In genomic region chr17:17168401-17168800, GRCh38 we compare ENCODE assay signal across 29 cellular contexts. TPM values are rescaled to one million over a fixed set of nuclear protein-coding genes. Genes with fewer than 3 reads are reported as not detected.
DNase-seq lines count a peak whose midpoint lies in the region; ATAC-seq and TF ChIP-seq lines count a peak whose summit lies in the region.
"Had no signal": no experiment of that assay in that cellular context is flagged by ENCODE, and none has a peak within 500 bp of the region (broad histone marks: within the 10 kb centered on the region; RNA-seq: fewer than 3 reads in every experiment).

No MANE protein-coding gene starts in this region.

- BruUV-seq in PC-3 (replicated peaks; lab: Mats Ljungman, UMichigan), result no TSS peak

- ATAC-seq in right cardiac atrium (no peak), Right ventricle myocardium superior (ENCODE audit: poor library complexity) (no peak), PC-3 (peak; percentile 16; the same call in 1 of the 2 replicates)
- ATAC-seq: GM12878, left colon, right lobe of liver had no signal

- no peaks in the 10 kb centered on the region for H3K9me3 ChIP-seq in right cardiac atrium (ENCODE audit: control insufficient read depth, low read length)
- H3K9me3 ChIP-seq in PC-3 (ENCODE audit: low read length), result no peaks in the 10 kb centered on the region
- H3K9me3 ChIP-seq: HAP-1, neutrophil, right lobe of liver, tibial artery had no signal

- H3K9ac ChIP-seq in PC-3 (ENCODE audit: low read length), result no peak overlapping the region

- no peaks in the 10 kb centered on the region for H3K4me1 ChIP-seq in right cardiac atrium (ENCODE audit: control insufficient read depth, insufficient read depth, low read length)
- H3K4me1 ChIP-seq in PC-3 (ENCODE audit: insufficient read depth, low read length), result no peaks in the 10 kb centered on the region
- H3K4me1 ChIP-seq: right lobe of liver, tibial artery had no signal

- H3K27me3 ChIP-seq in right cardiac atrium (ENCODE audit: control insufficient read depth, insufficient read depth) (no peaks in the 10 kb centered on the region), PC-3 (ENCODE audit: low read length) (no peaks in the 10 kb centered on the region)
- H3K27me3 ChIP-seq: neutrophil, right lobe of liver, tibial artery had no signal

- DNase-seq in right cardiac atrium (peak in 2 of 3 donors; percentile 37 to 40), Right ventricle myocardium superior (no peak), PC-3 (no peak), glutamatergic neuron (no peak), NCI-H2227 treated with DMSO at 0.1 percent for 48 hours (lab: John Stamatoyannopoulos, UW) (no peak), progenitor cell of endocrine pancreas (ENCODE audit: low spot score, unreplicated experiment) (no peak), midbrain (lab: John Stamatoyannopoulos, UW) (no peak)
- DNase-seq: ACHN; activated CD4-positive, CD25-positive, alpha-beta regulatory T cell; caudate nucleus; COR-L47; effector CD8-positive, alpha-beta T cell; immature natural killer cell; Karpas-422; left colon; mammary epithelial cell; NCI-H1436; NCI-H2081 treated with DMSO at 0.1 percent for 48 hours; NCI-H446 treated with DMSO at 0.1 percent for 48 hours; NCI-H82; stimulated activated CD8-positive, alpha-beta memory T cell treated with anti-CD3 and anti-CD28 coated beads, Interleukin-4, amount 100 ng/mL, for 48 hours; T-helper 1 cell; tibial artery had no signal

- H3K4me1 Mint-ChIP-seq in glutamatergic neuron (ENCODE audit: low read depth, unreplicated experiment), result peaks cover 18% of the 10 kb centered on the region
- no peaks in the 10 kb centered on the region for H3K4me1 Mint-ChIP-seq in progenitor cell of endocrine pancreas (ENCODE audit: low read depth)

- CTCF ChIA-PET in PC-3 (lab: Charles Lee), result no interaction called here

- 92% methylated on average over 5 of the region's 5 CpGs for WGBS in right cardiac atrium

- no peak overlapping the region for H3K4me2 ChIP-seq in PC-3 (ENCODE audit: low read length)

- TF ChIP-seq CTCF in PC-3 (conservative IDR thresholded peaks at IDR 0.05; ENCODE audit: low read depth, low read length), result no peak
- no peak for TF ChIP-seq CTCF in glutamatergic neuron (IDR thresholded peaks at IDR 0.05; ENCODE audit: partially characterized antibody, unreplicated experiment)
- TF ChIP-seq CTCF in progenitor cell of endocrine pancreas (IDR thresholded peaks at IDR 0.05; ENCODE audit: unreplicated experiment), result no peak

- H3K4me3 Mint-ChIP-seq in glutamatergic neuron (ENCODE audit: unreplicated experiment), result no peak overlapping the region
- no peak overlapping the region for H3K4me3 Mint-ChIP-seq in progenitor cell of endocrine pancreas (ENCODE audit: low read depth)
- H3K4me3 Mint-ChIP-seq: B cell, immature natural killer cell had no signal

- no peak overlapping the region for H2AFZ ChIP-seq in PC-3 (ENCODE audit: low read length)

- peaks cover 37% of the 10 kb centered on the region for H4K20me1 ChIP-seq in PC-3 (ENCODE audit: low read length)

- H3K27me3 Mint-ChIP-seq in glutamatergic neuron (ENCODE audit: unreplicated experiment), result peaks cover 26% of the 10 kb centered on the region
- no peaks in the 10 kb centered on the region for H3K27me3 Mint-ChIP-seq in progenitor cell of endocrine pancreas
- H3K27me3 Mint-ChIP-seq: B cell had no signal

- H3K27ac Mint-ChIP-seq in glutamatergic neuron (ENCODE audit: unreplicated experiment) (peak overlapping the region; percentile 13), progenitor cell of endocrine pancreas (no peak overlapping the region)
- H3K27ac Mint-ChIP-seq: B cell had no signal

- POLR2A ChIA-PET in PC-3 (lab: Charles Lee; ENCODE audit: unreplicated experiment), result no interaction called here

- H3K9me3 Mint-ChIP-seq in glutamatergic neuron (ENCODE audit: unreplicated experiment) (peaks cover 25% of the 10 kb centered on the region), progenitor cell of endocrine pancreas (ENCODE audit: low read depth) (no peaks in the 10 kb centered on the region)
- H3K9me3 Mint-ChIP-seq: immature natural killer cell had no signal

- peaks cover 8% of the 10 kb centered on the region; the same call in 1 of the 2 replicates for H3K79me2 ChIP-seq in PC-3 (ENCODE audit: low read length)

- H3K36me3 Mint-ChIP-seq in glutamatergic neuron (ENCODE audit: unreplicated experiment) (peaks cover 15% of the 10 kb centered on the region), progenitor cell of endocrine pancreas (ENCODE audit: insufficient read depth) (peaks cover 11% of the 10 kb centered on the region)

- H3K36me3 ChIP-seq in PC-3 (ENCODE audit: low read depth, low read length), result peaks cover 91% of the 10 kb centered on the region

- no peaks in the 10 kb centered on the region for H3K9me2 ChIP-seq in PC-3 (replicated peaks; ENCODE audit: low read length)

- H3K27ac ChIP-seq in right cardiac atrium (ENCODE audit: low read length), result no peak overlapping the region
- no peak overlapping the region for H3K27ac ChIP-seq in PC-3 (ENCODE audit: low read length)
- H3K27ac ChIP-seq: coronary artery, neutrophil, right lobe of liver, tibial artery had no signal

- H3F3A ChIP-seq in PC-3 (ENCODE audit: low read length, unreplicated experiment), result peaks cover 12% of the 10 kb centered on the region

- H3K4me3 ChIP-seq in right cardiac atrium (ENCODE audit: low read length) (no peak overlapping the region), PC-3 (ENCODE audit: low read length) (no peak overlapping the region)
- H3K4me3 ChIP-seq: coronary artery, GM12878, HAP-1, right lobe of liver, tibial artery had no signal

- intact Hi-C loops in right cardiac atrium (cut with DNase I) (no loop called here), Right ventricle myocardium superior (cut with DNase I) (no loop called here), PC-3 (cut with micrococcal nuclease) (no loop called here)

RNA-seq across cellular contexts. Expression of gene PLD6, which starts 37.7 kb away (rescaled TPM):
- total RNA-seq in right cardiac atrium (1 to 10 TPM; 3.8 to 5.4 (median 4.0) TPM), Right ventricle myocardium superior (10.2 TPM), PC-3 (2014; rRNA removed) (11.6 and 18.0 TPM in 2 replicates), glutamatergic neuron (ENCODE audit: unreplicated experiment) (1.1 TPM), progenitor cell of endocrine pancreas (1.00 and 1.2 TPM in 2 replicates)
- 2.9 TPM for polyA plus RNA-seq in right cardiac atrium

Comparison
In these comparisons a context has a peak if more than half of its experiments do, and no peak if none do; other contexts are left out.
1. DNase-seq: peak in right cardiac atrium (2 of 3); none in Right ventricle myocardium superior (single experiment), PC-3 (single experiment), glutamatergic neuron (single experiment), NCI-H2227 treated with DMSO at 0.1 percent for 48 hours (single experiment), progenitor cell of endocrine pancreas (single experiment) and midbrain (single experiment).